14 cellular contexts compared by ENCODE assay signal in the genomic region with DNA sequence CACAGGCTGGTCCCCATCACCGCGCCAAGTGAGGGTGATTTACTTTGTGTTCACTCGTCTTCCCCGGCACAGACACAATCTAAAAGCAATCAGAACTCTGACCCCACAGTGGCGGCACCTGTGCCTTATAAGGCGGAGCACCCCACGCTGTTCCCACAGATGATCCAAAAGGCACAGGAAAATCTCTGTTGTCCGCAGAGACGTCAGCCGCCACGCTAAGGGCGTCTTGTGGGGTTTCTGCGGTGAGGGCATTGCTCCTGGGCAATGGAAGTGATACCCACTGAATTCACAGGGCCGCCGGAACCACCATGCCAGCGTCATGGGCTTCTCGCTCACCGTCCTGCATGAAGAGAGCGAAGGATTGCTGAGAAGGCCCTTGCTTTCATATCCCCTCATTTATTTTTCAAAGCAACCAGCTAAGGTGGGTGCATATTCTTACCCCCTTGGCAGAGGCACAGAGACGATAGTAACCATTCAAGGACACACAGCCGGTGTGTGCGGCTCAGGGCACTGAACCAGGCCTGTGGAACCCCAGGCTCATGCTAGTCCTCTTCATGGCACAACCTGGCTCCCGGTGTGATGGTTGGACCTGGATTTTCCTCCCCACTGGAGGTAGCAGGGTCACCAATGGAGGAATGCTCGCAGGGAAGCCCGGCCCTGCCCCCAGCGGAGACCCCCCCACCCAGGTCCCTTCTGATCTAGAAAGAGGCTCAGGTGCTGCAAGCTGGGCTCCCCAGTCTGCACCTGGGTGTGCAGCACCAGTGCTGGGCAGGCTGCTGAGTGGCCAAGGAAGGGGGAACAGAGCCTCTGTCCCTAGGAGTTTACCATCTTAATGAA.
DNase-seq lines count a peak whose midpoint lies in the region; ATAC-seq and TF ChIP-seq lines count a peak whose summit lies in the region.
"Had no signal": no experiment of that assay in that cellular context is flagged by ENCODE, and none has a peak within 500 bp of the region (broad histone marks: within the 10 kb centered on the region; RNA-seq: fewer than 3 reads in every experiment).

No MANE protein-coding gene starts in this region.

- H3K4me3 Mint-ChIP-seq in endothelial cell (ENCODE audit: unreplicated experiment) = peak overlapping the region; percentile 51
- H3K4me3 Mint-ChIP-seq in type B pancreatic cell = no peak overlapping the region
- H3K4me3 Mint-ChIP-seq: CD4-positive, alpha-beta memory T cell had no signal

- H3K4me3 ChIP-seq in coronary artery = no peak overlapping the region
- H3K4me3 ChIP-seq: A549, GM23248 had no signal

- H3K9me3 Mint-ChIP-seq in endothelial cell (ENCODE audit: unreplicated experiment) (peaks cover 57% of the 10 kb centered on the region), type B pancreatic cell (no peaks in the 10 kb centered on the region)

- H3K36me3 Mint-ChIP-seq in endothelial cell (ENCODE audit: low read depth, unreplicated experiment) (peaks cover 8% of the 10 kb centered on the region), type B pancreatic cell (no peaks in the 10 kb centered on the region)
- H3K36me3 Mint-ChIP-seq: CD4-positive, alpha-beta memory T cell had no signal

- ATAC-seq in omental fat pad (ENCODE audit: low FRiP score) (peak; percentile 20), SK-N-SH treated with all-trans-retinoic acid at 6 μM for 48 hours (no peak), HG03095 (IDR thresholded peaks at IDR 0.05; ENCODE audit: unreplicated experiment) (no peak)
- ATAC-seq: A549 had no signal

- H3K27me3 Mint-ChIP-seq in endothelial cell (ENCODE audit: unreplicated experiment) = peaks cover 2% of the 10 kb centered on the region
- peaks cover 38% of the 10 kb centered on the region for H3K27me3 Mint-ChIP-seq in type B pancreatic cell
- H3K27me3 Mint-ChIP-seq: CD4-positive, alpha-beta memory T cell had no signal

- TF ChIP-seq CTCF in coronary artery (IDR thresholded peaks at IDR 0.05) (no peak), endothelial cell (IDR thresholded peaks at IDR 0.05; ENCODE audit: unreplicated experiment) (no peak), omental fat pad (IDR thresholded peaks at IDR 0.05) (no peak), type B pancreatic cell (conservative IDR thresholded peaks at IDR 0.05) (no peak)

- DNase-seq in coronary artery (ENCODE audit: low spot score) (peak; percentile 46), endothelial cell (ENCODE audit: low spot score) (no peak), omental fat pad (ENCODE audit: low spot score) (no peak), type B pancreatic cell (ENCODE audit: extremely low spot score, unreplicated experiment) (peak; percentile 25)
- DNase-seq: BE2C; CD4-positive, alpha-beta memory T cell; DMS79 treated with DMSO at 0.1 percent for 48 hours; EL; GM23248 had no signal

- no peak overlapping the region for H3K27ac Mint-ChIP-seq in endothelial cell (ENCODE audit: unreplicated experiment)
- H3K27ac Mint-ChIP-seq in type B pancreatic cell = no peak overlapping the region
- H3K27ac Mint-ChIP-seq: CD4-positive, alpha-beta memory T cell had no signal

- H3K27ac ChIP-seq in coronary artery = no peak overlapping the region
- H3K27ac ChIP-seq: A549, C4-2B, GM23248, HL-60 had no signal

- H3K4me1 Mint-ChIP-seq in endothelial cell (ENCODE audit: unreplicated experiment) (no peaks in the 10 kb centered on the region), type B pancreatic cell (ENCODE audit: unreplicated experiment) (no peaks in the 10 kb centered on the region)

TF ChIP-seq in SK-N-SH treated with all-trans-retinoic acid at 6 μM for 48 hours, 23 proteins besides CTCF, POLR2A, EP300 and RAD21:
- no peak for TF ChIP-seq ARNTL (CRISPR knock-in tag; IDR thresholded peaks at IDR 0.05; ENCODE audit: borderline replicate concordance, low read depth)
- no peak for TF ChIP-seq ZNF70 (CRISPR knock-in tag; IDR thresholded peaks at IDR 0.05)
- no peak for TF ChIP-seq SNAI2 (CRISPR knock-in tag; IDR thresholded peaks at IDR 0.05)
- no peak for TF ChIP-seq ZFP30 (CRISPR knock-in tag; IDR thresholded peaks at IDR 0.05)
- TF ChIP-seq, protein P1, sequence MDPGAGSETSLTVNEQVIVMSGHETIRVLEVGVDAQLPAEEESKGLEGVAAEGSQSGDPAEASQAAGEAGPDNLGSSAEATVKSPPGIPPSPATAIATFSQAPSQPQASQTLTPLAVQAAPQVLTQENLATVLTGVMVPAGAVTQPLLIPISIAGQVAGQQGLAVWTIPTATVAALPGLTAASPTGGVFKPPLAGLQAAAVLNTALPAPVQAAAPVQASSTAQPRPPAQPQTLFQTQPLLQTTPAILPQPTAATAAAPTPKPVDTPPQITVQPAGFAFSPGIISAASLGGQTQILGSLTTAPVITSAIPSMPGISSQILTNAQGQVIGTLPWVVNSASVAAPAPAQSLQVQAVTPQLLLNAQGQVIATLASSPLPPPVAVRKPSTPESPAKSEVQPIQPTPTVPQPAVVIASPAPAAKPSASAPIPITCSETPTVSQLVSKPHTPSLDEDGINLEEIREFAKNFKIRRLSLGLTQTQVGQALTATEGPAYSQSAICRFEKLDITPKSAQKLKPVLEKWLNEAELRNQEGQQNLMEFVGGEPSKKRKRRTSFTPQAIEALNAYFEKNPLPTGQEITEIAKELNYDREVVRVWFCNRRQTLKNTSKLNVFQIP (CRISPR knock-in tag; IDR thresholded peaks at IDR 0.05; ENCODE audit: borderline replicate concordance, low read depth) = no peak
- TF ChIP-seq ESRRG (CRISPR knock-in tag; IDR thresholded peaks at IDR 0.05) = no peak
- no peak for TF ChIP-seq BACH2 (CRISPR knock-in tag; IDR thresholded peaks at IDR 0.05; ENCODE audit: borderline replicate concordance)
- no peak for TF ChIP-seq GLIS3 (CRISPR knock-in tag; IDR thresholded peaks at IDR 0.05)
- TF ChIP-seq TCF4 (CRISPR knock-in tag; IDR thresholded peaks at IDR 0.05; ENCODE audit: borderline replicate concordance) = no peak
- no peak for TF ChIP-seq ZFP3 (CRISPR knock-in tag; IDR thresholded peaks at IDR 0.05)
- no peak for TF ChIP-seq CSDC2 (CRISPR knock-in tag; IDR thresholded peaks at IDR 0.05)
- no peak for TF ChIP-seq RARB (CRISPR knock-in tag; IDR thresholded peaks at IDR 0.05)

Comparison
In these comparisons a context has a peak if more than half of its experiments do, and no peak if none do; other contexts are left out.
1. DNase-seq: peak in coronary artery (single experiment) and type B pancreatic cell (single experiment); none in endothelial cell (single experiment) and omental fat pad (single experiment).